17 cellular contexts compared by ENCODE assay signal in genomic region chr1:234624718-234625117, GRCh38. TPM values are rescaled to one million over a fixed set of nuclear protein-coding genes. Genes with fewer than 3 reads are reported as not detected.
DNase-seq lines count a peak whose midpoint lies in the region; ATAC-seq and TF ChIP-seq lines count a peak whose summit lies in the region.
"Had no signal": no experiment of that assay in that cellular context is flagged by ENCODE, and none has a peak within 500 bp of the region (broad histone marks: within the 10 kb centered on the region; RNA-seq: fewer than 3 reads in every experiment).

No MANE protein-coding gene starts in this region.

- H3K27me3 ChIP-seq in adipocyte (replicated peaks; ENCODE audit: control insufficient read depth, insufficient read depth, low read length) (no peaks in the 10 kb centered on the region), right lobe of liver (no peaks in the 10 kb centered on the region)

- peak overlapping the region; percentile 20 for H3K4me3 ChIP-seq in adipocyte (ENCODE audit: low read length)
- no peak overlapping the region for H3K4me3 ChIP-seq in right lobe of liver

- H3K9me3 ChIP-seq in adipocyte (ENCODE audit: control insufficient read depth, low read length) (no peaks in the 10 kb centered on the region), right lobe of liver (no peaks in the 10 kb centered on the region)

- no peaks in the 10 kb centered on the region for H3K36me3 Mint-ChIP-seq in stimulated activated memory B cell treated with anti-CD40 and anti-IgM and Interleukin-4, amounts not matched to agents 10 μg/mL and 1 μg/mL and 100 μg/mL, for 72 hours
- H3K36me3 Mint-ChIP-seq: activated CD4-positive, alpha-beta memory T cell treated with anti-CD3 and anti-CD28 coated beads for 36 hours; immature natural killer cell had no signal

- no peaks in the 10 kb centered on the region for H3K9me3 Mint-ChIP-seq in stimulated activated memory B cell treated with anti-CD40 and anti-IgM and Interleukin-4, amounts not matched to agents 10 μg/mL and 1 μg/mL and 100 μg/mL, for 72 hours
- H3K9me3 Mint-ChIP-seq: activated CD4-positive, alpha-beta memory T cell treated with anti-CD3 and anti-CD28 coated beads for 36 hours; activated T-helper 1 cell treated with anti-CD3 and anti-CD28 coated beads, Interleukin-12 subunit alpha, Interleukin-12 subunit beta, Interleukin-2, Interleukin-4 antibody, amounts not matched to agents 30 ng/mL and 10 ng/mL and 1 ng/mL, durations not matched to agents 14 hours and 24 hours and 36 hours; immature natural killer cell; neural crest cell had no signal

- WGBS in right lobe of liver (ENCODE audit: insufficient coverage, low coverage, low lambda C conversion rate, missing lambda C conversion rate) = 62% methylated on average over 2 of the region's 3 CpGs

- H3K27me3 Mint-ChIP-seq in stimulated activated memory B cell treated with anti-CD40 and anti-IgM and Interleukin-4, amounts not matched to agents 10 μg/mL and 1 μg/mL and 100 μg/mL, for 72 hours = no peaks in the 10 kb centered on the region
- H3K27me3 Mint-ChIP-seq: activated CD4-positive, alpha-beta memory T cell treated with anti-CD3 and anti-CD28 coated beads for 36 hours had no signal

- H3K4me3 Mint-ChIP-seq in stimulated activated memory B cell treated with anti-CD40 and anti-IgM and Interleukin-4, amounts not matched to agents 10 μg/mL and 1 μg/mL and 100 μg/mL, for 72 hours = no peak overlapping the region
- H3K4me3 Mint-ChIP-seq: activated CD4-positive, alpha-beta memory T cell treated with anti-CD3 and anti-CD28 coated beads for 36 hours; activated T-helper 1 cell treated with anti-CD3 and anti-CD28 coated beads, Interleukin-12 subunit alpha, Interleukin-12 subunit beta, Interleukin-2, Interleukin-4 antibody, amounts not matched to agents 30 ng/mL and 10 ng/mL and 1 ng/mL, durations not matched to agents 14 hours and 24 hours and 36 hours; immature natural killer cell; neural crest cell had no signal

- no peak for TF ChIP-seq CTCF in right lobe of liver (IDR thresholded peaks at IDR 0.05)

- peak overlapping the region; percentile 0 for H3K27ac Mint-ChIP-seq in stimulated activated memory B cell treated with anti-CD40 and anti-IgM and Interleukin-4, amounts not matched to agents 10 μg/mL and 1 μg/mL and 100 μg/mL, for 72 hours
- H3K27ac Mint-ChIP-seq: activated CD4-positive, alpha-beta memory T cell treated with anti-CD3 and anti-CD28 coated beads for 36 hours; activated T-helper 1 cell treated with anti-CD3 and anti-CD28 coated beads, Interleukin-12 subunit alpha, Interleukin-12 subunit beta, Interleukin-2, Interleukin-4 antibody, amounts not matched to agents 30 ng/mL and 10 ng/mL and 1 ng/mL, durations not matched to agents 14 hours and 24 hours and 36 hours; immature natural killer cell had no signal

- intact Hi-C loops in right lobe of liver (cut with DNase I) = no loop called here

- TF ChIP-seq POLR2A in right lobe of liver (IDR thresholded peaks at IDR 0.05) = no peak

- H3K27ac ChIP-seq in right lobe of liver = peak overlapping the region in 2 of 3 donors; percentile 33 to 79
- H3K27ac ChIP-seq: VCaP had no signal

- H3K9ac ChIP-seq in adipocyte (ENCODE audit: low read length) = no peak overlapping the region

- ATAC-seq in right lobe of liver = no peak
- no peak for ATAC-seq in stimulated activated memory B cell treated with anti-CD40 and anti-IgM and Interleukin-4, amounts not matched to agents 10 μg/mL and 1 μg/mL and 100 μg/mL, for 72 hours
- ATAC-seq: sciatic nerve had no signal

- peaks cover 32% of the 10 kb centered on the region for H3K4me1 Mint-ChIP-seq in stimulated activated memory B cell treated with anti-CD40 and anti-IgM and Interleukin-4, amounts not matched to agents 10 μg/mL and 1 μg/mL and 100 μg/mL, for 72 hours
- H3K4me1 Mint-ChIP-seq: immature natural killer cell had no signal

- H3K4me1 ChIP-seq in adipocyte (ENCODE audit: control insufficient read depth, insufficient read depth, low read length) (peaks cover 59% of the 10 kb centered on the region), right lobe of liver (peaks cover 0 to 42% (median 8%) of the 10 kb centered on the region in 4 donors)

- DNase-seq in HT1080 (ENCODE audit: low read depth) = peak; percentile 20
- no peak for DNase-seq in adipocyte (ENCODE audit: low read depth)
- no peak for DNase-seq in right lobe of liver
- no peak for DNase-seq in SHP77 (lab: John Stamatoyannopoulos, UW)
- DNase-seq in occipital lobe (lab: John Stamatoyannopoulos, UW) = no peak
- DNase-seq in central memory CD4-positive, alpha-beta T cell = no peak
- DNase-seq in GM19238 (ENCODE audit: insufficient read length, low spot score) = no peak
- DNase-seq: activated CD4-positive, alpha-beta memory T cell treated with anti-CD3 and anti-CD28 coated beads for 36 hours; glutamatergic neuron; immature natural killer cell; mammary epithelial cell; stimulated activated CD4-positive, alpha-beta T cell treated with anti-CD3 and anti-CD28 coated beads, Interleukin-4, amount 100 ng/mL, for 4 hours had no signal

- H3K36me3 ChIP-seq in adipocyte (ENCODE audit: control insufficient read depth, insufficient read depth, low read length, severe bottlenecking) (no peaks in the 10 kb centered on the region), right lobe of liver (no peaks in the 10 kb centered on the region)

RNA-seq across cellular contexts. Expression of gene IRF2BP2, which starts 14.7 kb away (rescaled TPM):
- 47.8 and 69.6 TPM in 2 replicates for total RNA-seq in HT1080 (2014; rRNA removed; shearing (Covaris generic))
- 68.2 and 68.8 TPM in 2 replicates for polyA plus RNA-seq in HT1080 (2015; cell fraction: cytosol; rRNA removed)
- polyA plus RNA-seq in HT1080 (2015; cell fraction: nucleus; rRNA removed) = 90.5 and 110 TPM in 2 replicates
- total RNA-seq in right lobe of liver (10 to 100 TPM; 35.3 to 93.2 (median 56.8) TPM), occipital lobe (140 TPM)
